Comparison of ENCODE assay signal across 9 cellular contexts in the genomic region with DNA sequence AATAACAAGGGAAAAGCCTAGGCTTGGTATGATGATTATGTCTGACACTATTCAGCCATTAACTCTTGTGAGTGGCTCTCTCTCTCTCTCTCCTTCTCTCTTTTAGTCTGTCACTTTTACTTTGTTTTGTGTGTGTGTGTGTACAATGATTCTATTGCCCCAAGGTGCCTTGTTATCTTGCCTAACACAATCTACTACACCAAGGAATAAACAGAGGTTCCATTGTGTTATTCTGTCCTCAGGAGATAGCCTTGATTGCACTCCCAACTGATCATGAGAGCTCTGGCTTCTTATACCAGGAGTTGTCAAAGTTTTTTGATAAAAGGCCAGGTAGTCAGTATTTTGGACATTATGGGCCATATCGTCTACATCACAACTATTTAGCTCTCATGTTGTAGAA.
"Had no signal": no experiment of that assay in that cellular context is flagged by ENCODE, and none has a peak within 500 bp of the region (broad histone marks: within the 10 kb centered on the region; RNA-seq: fewer than 3 reads in every experiment).

No MANE protein-coding gene starts in this region.

- H3K36me3 ChIP-seq: HAP-1 had no signal

- H3K9me3 Mint-ChIP-seq: GM23338, H9, HFFc6 had no signal

- ATAC-seq: GM23338, HCT116 had no signal

- H3K4me3 ChIP-seq: GM23248, GM23338, HAP-1 had no signal

- H3K4me3 Mint-ChIP-seq: GM23338, H9, HFFc6 had no signal

- H3K27ac ChIP-seq: GM23248 had no signal

- H3K4me1 ChIP-seq: HAP-1 had no signal

- H3K4me2 ChIP-seq: GM23338 had no signal

- H3K27ac Mint-ChIP-seq: GM23338, H9, HFFc6 had no signal

- H3K9ac ChIP-seq: GM23248 had no signal

- DNase-seq: GM23248, GOT3, H7, H9, HCEC 1CT, HFFc6 had no signal

- H3K4me1 Mint-ChIP-seq: GM23338, H9 had no signal
